Comparison of ENCODE assay signal across 8 cellular contexts in the genomic region with DNA sequence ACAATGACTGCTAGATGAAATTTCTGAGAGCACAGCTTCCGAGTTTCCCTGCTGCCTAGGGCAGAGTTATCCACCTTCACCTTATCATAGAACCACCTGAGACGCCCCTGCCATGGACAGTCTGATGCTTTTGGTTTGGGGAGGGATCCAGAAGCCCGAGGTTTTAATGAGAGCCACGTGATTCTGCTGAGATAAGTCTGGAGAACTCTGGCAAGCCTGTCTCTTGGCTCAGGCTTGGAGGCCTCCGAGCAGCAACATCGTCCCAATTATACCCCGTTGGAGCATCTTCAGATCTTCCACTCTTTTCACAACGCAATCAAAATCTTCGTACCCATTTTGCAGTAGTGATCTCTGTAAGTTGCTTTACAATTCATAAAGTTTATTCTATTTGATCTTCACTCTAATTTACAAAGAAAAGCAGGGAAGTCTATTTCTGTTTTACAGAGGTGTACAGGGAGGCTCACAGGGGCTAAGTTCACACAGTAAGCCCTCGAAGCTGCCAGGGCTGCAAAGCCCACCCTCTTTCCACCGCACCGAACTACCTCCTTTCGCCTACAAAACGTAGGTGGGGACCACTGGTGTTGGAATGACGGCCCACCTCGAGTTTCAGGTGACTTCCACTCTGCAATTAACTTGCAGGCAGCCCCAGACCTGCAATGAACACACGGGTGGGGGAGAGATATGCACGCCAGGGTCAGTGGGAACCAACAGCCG. TPM values are rescaled to one million over a fixed set of nuclear protein-coding genes. Genes with fewer than 3 reads are reported as not detected.
A peak's percentile ranks its signal among the peaks of the same experiment; 100 is the strongest.
DNase-seq lines count a peak whose midpoint lies in the region; ATAC-seq and TF ChIP-seq lines count a peak whose summit lies in the region.

No MANE protein-coding gene starts in this region.

- no peaks in the 10 kb centered on the region for H3K27me3 ChIP-seq in testis

- peak overlapping the region; percentile 73 for H3K4me3 ChIP-seq in AG04449 (ENCODE audit: low read depth, low read length)
- peak overlapping the region; percentile 73 for H3K4me3 ChIP-seq in astrocyte of the spinal cord (ENCODE audit: low read depth, low read length)
- H3K4me3 ChIP-seq in testis = peak overlapping the region; percentile 56 to 88

- H3K27ac ChIP-seq in testis = peak overlapping the region; percentile 71 to 90

- DNase-seq in AG04449 (ENCODE audit: low read depth, low spot score) (no peak), astrocyte of the spinal cord (ENCODE audit: low read depth, low spot score) (no peak), left lobe of liver (ENCODE audit: low spot score) (no peak), testis (peak; percentile 67), AML-193 (lab: John Stamatoyannopoulos, UW) (no peak), activated gamma-delta T cell treated with Interleukin-2 at 50 U/mL for 16 hours (no peak), dermis blood vessel endothelial cell (no peak)

- in situ Hi-C loops in astrocyte of the spinal cord (cut with HindIII; ENCODE audit: low sequenced_read_pairs) = no loop called here

- WGBS in testis, 2 donors = 8 to 9% methylated on average over 16 to 19 of the region's 19 CpGs

- no peak for TF ChIP-seq POLR2A in testis (IDR thresholded peaks at IDR 0.05)

- H3K36me3 ChIP-seq in testis (ENCODE audit: low read depth, missing control alignments) = no peaks in the 10 kb centered on the region

- H3K9me3 ChIP-seq in testis = no peaks in the 10 kb centered on the region

- peak; percentile 0 for ATAC-seq in HG03025 (IDR thresholded peaks at IDR 0.05; ENCODE audit: low FRiP score, unreplicated experiment)
- ATAC-seq in left lobe of liver = peak; percentile 15

- POLR2A ChIA-PET in AG04449 (lab: Yijun Ruan, JAX) = interaction anchor here (0.6 kb wide), 1 partner anchor 111 kb away, joined by 4 read pairs; no protein-coding TSS in a partner anchor

- no peak for TF ChIP-seq CTCF in AG04449 (IDR thresholded peaks at IDR 0.05; ENCODE audit: insufficient read depth, low read length, missing control alignments)
- no peak for TF ChIP-seq CTCF in astrocyte of the spinal cord (IDR thresholded peaks at IDR 0.05; ENCODE audit: low read depth, low read length)
- no peak for TF ChIP-seq CTCF in testis (IDR thresholded peaks at IDR 0.05)

- intact Hi-C loops in testis (cut with DNase I; ENCODE audit: low total_unique reads) = no loop called here

- peaks cover 7% of the 10 kb centered on the region for H3K4me1 ChIP-seq in testis

- CTCF ChIA-PET in AG04449 (lab: Yijun Ruan, JAX) = interaction anchor here (1.1 to 2.3 kb wide), 2 partner anchors 17 to 32 kb away, joined by 3 to 11 read pairs; no protein-coding TSS in a partner anchor

RNA-seq across cellular contexts. Expression of a gene that starts 0.5 kb away (rescaled TPM):
- total RNA-seq in left lobe of liver = 1.9 TPM
- 10 to 100 TPM; 23.8 to 24.3 TPM for total RNA-seq in testis
- 8.5 TPM for polyA plus RNA-seq in testis (ENCODE audit: insufficient read depth, low read depth, low replicate concordance)
- 1.8 and 4.8 TPM in 2 replicates for total RNA-seq in dermis blood vessel endothelial cell
